In the genomic region with DNA sequence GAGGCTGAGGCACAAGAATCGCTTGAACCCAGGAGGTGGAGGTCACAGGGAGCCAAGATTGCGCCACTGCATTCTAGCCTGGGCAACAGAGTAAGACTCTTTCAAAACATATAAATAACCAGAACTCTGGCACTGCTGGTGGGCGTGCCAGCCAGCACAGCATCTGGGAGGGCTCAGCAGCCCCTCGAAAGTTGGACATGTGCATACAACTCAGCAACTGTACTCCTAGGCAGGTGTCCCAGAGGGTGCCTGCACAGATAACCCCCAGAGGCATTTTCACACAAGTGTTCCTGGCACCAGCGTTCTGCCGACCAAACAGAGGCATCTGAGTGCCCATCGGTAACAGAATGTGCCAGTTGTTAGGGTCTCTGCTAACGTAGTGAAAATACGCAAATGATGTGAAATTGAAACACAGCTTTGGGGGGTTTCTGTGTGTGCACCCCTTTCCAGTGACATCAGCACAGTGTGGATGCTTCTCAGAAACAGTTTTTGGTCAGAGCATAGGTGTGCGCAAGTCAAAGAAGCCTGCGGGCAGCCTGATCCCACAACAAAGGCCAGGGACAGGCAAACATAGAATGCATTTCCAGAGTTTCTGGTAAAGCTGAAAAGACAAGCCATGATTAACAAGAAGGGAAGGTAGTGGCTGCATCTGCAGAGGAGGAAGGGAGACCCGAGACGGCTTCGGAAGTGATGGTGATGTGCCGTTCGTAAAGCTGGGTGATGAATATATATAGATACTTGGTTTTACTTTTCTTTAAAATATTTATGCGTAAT, we compare ENCODE assay signal across 1 cellular context.
TF ChIP-seq lines count a peak whose summit lies in the region.

No MANE protein-coding gene starts in this region.

TF ChIP-seq in WTC11, 78 proteins besides CTCF, POLR2A, EP300 and RAD21 (continued from another document):
- TF ChIP-seq, protein P1, sequence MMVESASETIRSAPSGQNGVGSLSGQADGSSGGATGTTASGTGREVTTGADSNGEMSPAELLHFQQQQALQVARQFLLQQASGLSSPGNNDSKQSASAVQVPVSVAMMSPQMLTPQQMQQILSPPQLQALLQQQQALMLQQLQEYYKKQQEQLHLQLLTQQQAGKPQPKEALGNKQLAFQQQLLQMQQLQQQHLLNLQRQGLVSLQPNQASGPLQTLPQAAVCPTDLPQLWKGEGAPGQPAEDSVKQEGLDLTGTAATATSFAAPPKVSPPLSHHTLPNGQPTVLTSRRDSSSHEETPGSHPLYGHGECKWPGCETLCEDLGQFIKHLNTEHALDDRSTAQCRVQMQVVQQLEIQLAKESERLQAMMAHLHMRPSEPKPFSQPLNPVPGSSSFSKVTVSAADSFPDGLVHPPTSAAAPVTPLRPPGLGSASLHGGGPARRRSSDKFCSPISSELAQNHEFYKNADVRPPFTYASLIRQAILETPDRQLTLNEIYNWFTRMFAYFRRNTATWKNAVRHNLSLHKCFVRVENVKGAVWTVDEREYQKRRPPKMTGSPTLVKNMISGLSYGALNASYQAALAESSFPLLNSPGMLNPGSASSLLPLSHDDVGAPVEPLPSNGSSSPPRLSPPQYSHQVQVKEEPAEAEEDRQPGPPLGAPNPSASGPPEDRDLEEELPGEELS (CRISPR knock-in tag; IDR thresholded peaks at IDR 0.05) = no peak
- TF ChIP-seq, protein P2, sequence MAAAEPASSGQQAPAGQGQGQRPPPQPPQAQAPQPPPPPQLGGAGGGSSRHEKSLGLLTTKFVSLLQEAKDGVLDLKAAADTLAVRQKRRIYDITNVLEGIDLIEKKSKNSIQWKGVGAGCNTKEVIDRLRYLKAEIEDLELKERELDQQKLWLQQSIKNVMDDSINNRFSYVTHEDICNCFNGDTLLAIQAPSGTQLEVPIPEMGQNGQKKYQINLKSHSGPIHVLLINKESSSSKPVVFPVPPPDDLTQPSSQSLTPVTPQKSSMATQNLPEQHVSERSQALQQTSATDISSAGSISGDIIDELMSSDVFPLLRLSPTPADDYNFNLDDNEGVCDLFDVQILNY (CRISPR knock-in tag; IDR thresholded peaks at IDR 0.05) = no peak
- no peak for TF ChIP-seq ATF1 (CRISPR knock-in tag; IDR thresholded peaks at IDR 0.05)
- TF ChIP-seq MXD4 (CRISPR knock-in tag; IDR thresholded peaks at IDR 0.05; ENCODE audit: borderline replicate concordance) = no peak
- TF ChIP-seq, protein P3, sequence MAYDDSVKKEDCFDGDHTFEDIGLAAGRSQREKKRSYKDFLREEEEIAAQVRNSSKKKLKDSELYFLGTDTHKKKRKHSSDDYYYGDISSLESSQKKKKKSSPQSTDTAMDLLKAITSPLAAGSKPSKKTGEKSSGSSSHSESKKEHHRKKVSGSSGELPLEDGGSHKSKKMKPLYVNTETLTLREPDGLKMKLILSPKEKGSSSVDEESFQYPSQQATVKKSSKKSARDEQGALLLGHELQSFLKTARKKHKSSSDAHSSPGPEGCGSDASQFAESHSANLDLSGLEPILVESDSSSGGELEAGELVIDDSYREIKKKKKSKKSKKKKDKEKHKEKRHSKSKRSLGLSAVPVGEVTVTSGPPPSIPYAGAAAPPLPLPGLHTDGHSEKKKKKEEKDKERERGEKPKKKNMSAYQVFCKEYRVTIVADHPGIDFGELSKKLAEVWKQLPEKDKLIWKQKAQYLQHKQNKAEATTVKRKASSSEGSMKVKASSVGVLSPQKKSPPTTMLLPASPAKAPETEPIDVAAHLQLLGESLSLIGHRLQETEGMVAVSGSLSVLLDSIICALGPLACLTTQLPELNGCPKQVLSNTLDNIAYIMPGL (CRISPR knock-in tag; IDR thresholded peaks at IDR 0.05) = no peak
- no peak for TF ChIP-seq ETV6 (CRISPR knock-in tag; IDR thresholded peaks at IDR 0.05)
- TF ChIP-seq SP1 (CRISPR knock-in tag; conservative IDR thresholded peaks at IDR 0.05) = no peak
- TF ChIP-seq ZNF121 (CRISPR knock-in tag; IDR thresholded peaks at IDR 0.05) = no peak
- TF ChIP-seq NR2C2 (CRISPR knock-in tag; IDR thresholded peaks at IDR 0.05) = no peak
